ENCODE assay signal across 21 cellular contexts in the genomic region with DNA sequence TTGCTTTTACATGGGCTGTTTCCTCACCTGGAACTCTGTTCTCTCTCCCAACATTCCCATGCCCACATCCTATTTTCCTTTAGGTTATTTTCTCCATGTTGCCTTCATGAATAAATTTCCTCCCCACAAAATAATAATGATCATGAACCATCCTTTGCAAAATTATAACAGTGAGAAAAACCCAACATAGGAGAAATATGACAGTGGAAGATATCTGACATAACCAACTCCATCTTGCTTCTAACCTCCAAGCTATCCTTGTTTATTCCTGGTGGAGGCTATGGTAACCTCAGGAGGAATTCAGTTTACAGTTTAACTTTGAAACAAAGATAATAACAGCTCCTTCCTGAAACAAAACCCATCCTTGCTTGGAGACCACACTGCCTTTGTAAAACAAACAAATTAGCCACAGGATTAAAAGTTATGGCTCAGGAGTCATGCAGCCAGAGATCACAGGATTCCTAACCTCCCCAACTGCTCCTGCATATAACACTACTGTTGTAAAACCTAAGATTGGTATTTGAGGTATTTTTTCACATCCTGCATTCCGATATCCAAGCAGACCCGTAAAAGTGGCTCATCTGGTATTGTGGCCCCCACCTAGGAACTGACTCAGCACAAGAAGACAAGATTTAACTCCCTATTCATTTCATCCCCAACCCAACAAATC.
A peak's percentile ranks its signal among the peaks of the same experiment; 100 is the strongest.
DNase-seq lines count a peak whose midpoint lies in the region; ATAC-seq and TF ChIP-seq lines count a peak whose summit lies in the region.
"Had no signal": no experiment of that assay in that cellular context is flagged by ENCODE, and none has a peak within 500 bp of the region (broad histone marks: within the 10 kb centered on the region; RNA-seq: fewer than 3 reads in every experiment).

No MANE protein-coding gene starts in this region.

- H3K9ac ChIP-seq in mesenchymal stem cell (ENCODE audit: low read length) (no peak overlapping the region), colonic mucosa (ENCODE audit: low read depth in 2 of 2, low read length in 2 of 2) (no peak overlapping the region)

- no peaks in the 10 kb centered on the region for H3K79me1 ChIP-seq in mesenchymal stem cell (replicated peaks; ENCODE audit: low read length, poor library complexity, severe bottlenecking)

- no peaks in the 10 kb centered on the region for H3K27me3 Mint-ChIP-seq in stimulated activated naive CD8-positive, alpha-beta T cell treated with anti-CD3 and anti-CD28 coated beads, Interleukin-15, amount 100 ng/mL, for 72 hours
- H3K27me3 Mint-ChIP-seq: activated naive CD8-positive, alpha-beta T cell treated with anti-CD3 and anti-CD28 coated beads, Interleukin-2, amount 10 ng/mL, durations not matched to agents 7 days and 5 days; natural killer cell treated with Interleukin-12 subunit alpha and Interleukin-12 subunit beta and Interleukin-15 and Interleukin-18, amount 100 ng/mL, for 72 hours; T-helper 17 cell had no signal

- H3K4me3 Mint-ChIP-seq in stimulated activated naive CD8-positive, alpha-beta T cell treated with anti-CD3 and anti-CD28 coated beads, Interleukin-15, amount 100 ng/mL, for 72 hours = no peak overlapping the region
- H3K4me3 Mint-ChIP-seq: activated naive CD8-positive, alpha-beta T cell treated with anti-CD3 and anti-CD28 coated beads, Interleukin-2, amount 10 ng/mL, durations not matched to agents 7 days and 5 days; activated T-helper 1 cell treated with anti-CD3 and anti-CD28 coated beads, Interleukin-12 subunit alpha, Interleukin-12 subunit beta, Interleukin-2, Interleukin-4 antibody, amounts not matched to agents 30 ng/mL and 10 ng/mL and 1 ng/mL, durations not matched to agents 14 hours and 24 hours and 36 hours; immature natural killer cell; natural killer cell treated with Interleukin-12 subunit alpha and Interleukin-12 subunit beta and Interleukin-15 and Interleukin-18, amount 100 ng/mL, for 72 hours; T-helper 17 cell had no signal

- H3K23ac ChIP-seq in mesenchymal stem cell (ENCODE audit: low read length in 2 of 2) = no peak overlapping the region

- H3K27me3 ChIP-seq in mesenchymal stem cell (ENCODE audit: control insufficient read depth in 1 of 2, insufficient read depth in 1 of 2, low read length in 2 of 2) (no peaks in the 10 kb centered on the region), colonic mucosa (no peaks in the 10 kb centered on the region)
- H3K27me3 ChIP-seq: breast epithelium had no signal

- H2BK5ac ChIP-seq in mesenchymal stem cell (ENCODE audit: low read depth, low read length, poor library complexity, severe bottlenecking) = no peak overlapping the region

- no peak overlapping the region for H4K8ac ChIP-seq in mesenchymal stem cell (ENCODE audit: low read length)

- H3K4me1 Mint-ChIP-seq in stimulated activated naive CD8-positive, alpha-beta T cell treated with anti-CD3 and anti-CD28 coated beads, Interleukin-15, amount 100 ng/mL, for 72 hours = no peaks in the 10 kb centered on the region
- H3K4me1 Mint-ChIP-seq: activated naive CD8-positive, alpha-beta T cell treated with anti-CD3 and anti-CD28 coated beads, Interleukin-2, amount 10 ng/mL, durations not matched to agents 7 days and 5 days; immature natural killer cell; T-helper 17 cell had no signal

- H3K18ac ChIP-seq in mesenchymal stem cell (ENCODE audit: low read depth in 1 of 2, low read length in 2 of 2) = peak overlapping the region in 1 of 2 experiments; percentile 37

- H2BK12ac ChIP-seq in mesenchymal stem cell (ENCODE audit: low read length in 2 of 2) = peak overlapping the region in 1 of 2 experiments; percentile 11

- H3K14ac ChIP-seq in mesenchymal stem cell (ENCODE audit: low read length in 2 of 2) = no peak overlapping the region

- H3K9me3 ChIP-seq in mesenchymal stem cell (ENCODE audit: control insufficient read depth, low read length) = peaks cover 15% of the 10 kb centered on the region
- H3K9me3 ChIP-seq in colonic mucosa = no peaks in the 10 kb centered on the region

- H3K27ac ChIP-seq in mesenchymal stem cell (ENCODE audit: low read length, poor library complexity, severe bottlenecking) (peak overlapping the region; percentile 95), colonic mucosa (no peak overlapping the region), substantia nigra (ENCODE audit: low read depth, low read length, poor library complexity, severe bottlenecking) (no peak overlapping the region)
- H3K27ac ChIP-seq: breast epithelium had no signal

- H4K91ac ChIP-seq in mesenchymal stem cell (ENCODE audit: low read length) = peak overlapping the region; percentile 43

- no peak overlapping the region for H3K27ac Mint-ChIP-seq in stimulated activated naive CD8-positive, alpha-beta T cell treated with anti-CD3 and anti-CD28 coated beads, Interleukin-15, amount 100 ng/mL, for 72 hours
- H3K27ac Mint-ChIP-seq: activated naive CD8-positive, alpha-beta T cell treated with anti-CD3 and anti-CD28 coated beads, Interleukin-2, amount 10 ng/mL, durations not matched to agents 7 days and 5 days; activated T-helper 1 cell treated with anti-CD3 and anti-CD28 coated beads, Interleukin-12 subunit alpha, Interleukin-12 subunit beta, Interleukin-2, Interleukin-4 antibody, amounts not matched to agents 30 ng/mL and 10 ng/mL and 1 ng/mL, durations not matched to agents 14 hours and 24 hours and 36 hours; immature natural killer cell; natural killer cell treated with Interleukin-12 subunit alpha and Interleukin-12 subunit beta and Interleukin-15 and Interleukin-18, amount 100 ng/mL, for 72 hours; T-helper 17 cell had no signal

- DNase-seq in Daoy (ENCODE audit: low read depth) (peak; percentile 31), M059J (ENCODE audit: low read depth) (peak; percentile 96), choroid plexus epithelial cell (ENCODE audit: low read depth) (peak; percentile 30), mesenchymal stem cell (peak; percentile 78), colonic mucosa (no peak), inferior parietal cortex (ENCODE audit: extremely low spot score) (no peak), substantia nigra (lab: John Stamatoyannopoulos, UW) (no peak)
- no peak for DNase-seq in stimulated activated naive CD8-positive, alpha-beta T cell treated with anti-CD3 and anti-CD28 coated beads, Interleukin-15, amount 100 ng/mL, for 72 hours
- DNase-seq: activated CD4-positive, CD25-positive, alpha-beta regulatory T cell; activated naive CD8-positive, alpha-beta T cell treated with anti-CD3 and anti-CD28 coated beads, Interleukin-2, amount 10 ng/mL, durations not matched to agents 7 days and 5 days; Caco-2; GDM1; immature natural killer cell; NCI-H2081; SHP77; stimulated activated CD4-positive, alpha-beta T cell treated with anti-CD3 and anti-CD28 coated beads, Interleukin-4, amount 100 ng/mL, for 4 hours; T-helper 17 cell had no signal

- H2AFZ ChIP-seq in mesenchymal stem cell (ENCODE audit: low read depth, low read length) = no peak overlapping the region

- H3K9me3 Mint-ChIP-seq in stimulated activated naive CD8-positive, alpha-beta T cell treated with anti-CD3 and anti-CD28 coated beads, Interleukin-15, amount 100 ng/mL, for 72 hours = peaks cover 18 to 29% of the 10 kb centered on the region in 2 donors

- peaks cover 2% of the 10 kb centered on the region for H3K4me1 ChIP-seq in mesenchymal stem cell (ENCODE audit: control insufficient read depth, insufficient read depth, low read depth, low read length)
- H3K4me1 ChIP-seq in colonic mucosa = no peaks in the 10 kb centered on the region
- H3K4me1 ChIP-seq: breast epithelium, Caco-2 had no signal

- no peak overlapping the region for H2BK15ac ChIP-seq in mesenchymal stem cell (ENCODE audit: low read depth, poor library complexity, severe bottlenecking)

- intact Hi-C loops in colonic mucosa (cut with DNase I) = no loop called here

- TF ChIP-seq CTCF in choroid plexus epithelial cell (conservative IDR thresholded peaks at IDR 0.05; ENCODE audit: low read depth, low read length) (no peak), colonic mucosa (IDR thresholded peaks at IDR 0.05) (no peak)

- no peak overlapping the region for H2BK120ac ChIP-seq in mesenchymal stem cell (ENCODE audit: low read depth, low read length)

- H3K4me3 ChIP-seq in choroid plexus epithelial cell (ENCODE audit: low read depth, low read length) = no peak overlapping the region
- no peak overlapping the region for H3K4me3 ChIP-seq in mesenchymal stem cell (ENCODE audit: insufficient read depth in 1 of 2, low read depth in 1 of 2, low read length in 2 of 2)
- no peak overlapping the region for H3K4me3 ChIP-seq in colonic mucosa
- H3K4me3 ChIP-seq: breast epithelium, GM12878 had no signal

- H3K4me2 ChIP-seq in mesenchymal stem cell (ENCODE audit: low read length, poor library complexity, severe bottlenecking) = no peak overlapping the region

- H3K36me3 ChIP-seq in mesenchymal stem cell (ENCODE audit: control insufficient read depth in 1 of 2, insufficient read depth in 2 of 2, low read depth in 1 of 2, low read length in 2 of 2) (no peaks in the 10 kb centered on the region), colonic mucosa (no peaks in the 10 kb centered on the region)
- H3K36me3 ChIP-seq: breast epithelium had no signal

- peak overlapping the region; percentile 63 for H2AK5ac ChIP-seq in mesenchymal stem cell (ENCODE audit: low read length, severe bottlenecking)

- ATAC-seq in stimulated activated naive CD8-positive, alpha-beta T cell treated with anti-CD3 and anti-CD28 coated beads, Interleukin-15, amount 100 ng/mL, for 72 hours = no peak
- ATAC-seq: GM12878; natural killer cell treated with Interleukin-12 subunit alpha and Interleukin-12 subunit beta and Interleukin-15 and Interleukin-18, amount 100 ng/mL, for 72 hours; T-helper 17 cell had no signal

- no peak overlapping the region for H3K4ac ChIP-seq in mesenchymal stem cell (ENCODE audit: low read depth in 1 of 2, low read length in 2 of 2)

- 0% methylated on average over 2 of the region's 2 CpGs for WGBS in mesenchymal stem cell

Comparison
In these comparisons a context has a peak if more than half of its experiments do, and no peak if none do; other contexts are left out.
1. DNase-seq: peak in Daoy (single experiment), M059J (single experiment), choroid plexus epithelial cell (single experiment) and mesenchymal stem cell (single experiment); none in colonic mucosa (single experiment), stimulated activated naive CD8-positive, alpha-beta T cell treated with anti-CD3 and anti-CD28 coated beads, Interleukin-15, amount 100 ng/mL, for 72 hours (0 of 2), inferior parietal cortex (single experiment) and substantia nigra (0 of 49).